Comparison of ENCODE assay signal across 8 cellular contexts in genomic region chr22:36333632-36334031, GRCh38. TPM values are rescaled to one million over a fixed set of nuclear protein-coding genes. Genes with fewer than 3 reads are reported as not detected.
DNase-seq lines count a peak whose midpoint lies in the region; ATAC-seq, FAIRE-seq and TF ChIP-seq lines count a peak whose summit lies in the region.

No MANE protein-coding gene starts in this region.

- no peak for DNase-seq in CD4-positive, alpha-beta memory T cell
- DNase-seq in OCI-LY7 (ENCODE audit: low spot score) (no peak), MV-4-11 (lab: John Stamatoyannopoulos, UW) (no peak), amniotic stem cell (lab: John Stamatoyannopoulos, UW) (no peak), GM19239 (ENCODE audit: insufficient read length, low spot score) (no peak)
- no peak for DNase-seq in effector memory CD8-positive, alpha-beta T cell

- CTCF ChIA-PET in CD4-positive, alpha-beta memory T cell (lab: Charles Lee; ENCODE audit: partially characterized antibody), result interaction anchor here (1.2 to 5.6 kb wide), 14 partner anchors 10 to 137 kb away, joined by 3 to 54 read pairs (median 6); partner anchors contain the start of gene MYH9
- CTCF ChIA-PET in OCI-LY7 (lab: Charles Lee; ENCODE audit: unreplicated experiment), result interaction anchor here (0.6 to 1.2 kb wide), 2 partner anchors 32 to 535 kb away, joined by 3 to 4 read pairs; no protein-coding TSS in a partner anchor

- peak overlapping the region; percentile 3 to 94 (median 86) for H3K4me3 Mint-ChIP-seq in CD4-positive, alpha-beta memory T cell
- peak overlapping the region; percentile 87 to 92 for H3K4me3 Mint-ChIP-seq in effector memory CD8-positive, alpha-beta T cell

- no peak for ATAC-seq in effector memory CD8-positive, alpha-beta T cell (replicated peaks)
- ATAC-seq in GM18505 (IDR thresholded peaks at IDR 0.05; ENCODE audit: unreplicated experiment), result no peak

- H3K27ac Mint-ChIP-seq in CD4-positive, alpha-beta memory T cell, result peak overlapping the region; percentile 94 to 99 (median 98)
- peak overlapping the region; percentile 96 to 99 for H3K27ac Mint-ChIP-seq in effector memory CD8-positive, alpha-beta T cell

- POLR2A ChIA-PET in CD4-positive, alpha-beta memory T cell (lab: Charles Lee; ENCODE audit: partially characterized antibody), result interaction anchor here (1.1 to 59.9 kb wide), 14 partner anchors 11 to 195 kb away, joined by 3 to 2535 read pairs (median 14); partner anchors contain the start of genes APOL2, EIF3D, MYH9 and TXN2
- POLR2A ChIA-PET in OCI-LY7 (lab: Charles Lee), result no interaction called here

- no peaks in the 10 kb centered on the region for H3K9me3 ChIP-seq in CD4-positive, alpha-beta memory T cell (ENCODE audit: control insufficient read depth in 1 of 2, low read length in 2 of 2)
- no peaks in the 10 kb centered on the region for H3K9me3 ChIP-seq in OCI-LY7 (ENCODE audit: low read length)
- no peaks in the 10 kb centered on the region for H3K9me3 ChIP-seq in parathyroid adenoma (ENCODE audit: control insufficient read depth, low read length)

- intact Hi-C loops in CD4-positive, alpha-beta memory T cell (cut with micrococcal nuclease), result loop anchor here (2.0 to 5.0 kb wide), 5 partner anchors 15 to 121 kb away; no protein-coding TSS in a partner anchor
- intact Hi-C loops in OCI-LY7 (cut with micrococcal nuclease; ENCODE audit: unreplicated experiment), result no loop called here

- H3K4me2 ChIP-seq in OCI-LY7 (ENCODE audit: low read length) (peak overlapping the region; percentile 87), parathyroid adenoma (ENCODE audit: low read length) (peak overlapping the region; percentile 8)

- FAIRE-seq in GM19239 (lab: Jason Lieb, UNC), result no peak

- no peak for TF ChIP-seq POLR2A in GM18505 (IDR thresholded peaks at IDR 0.05; ENCODE audit: borderline replicate concordance, extremely low read depth, insufficient read depth, insufficient read length)

- BruUV-seq in OCI-LY7 (replicated peaks; lab: Mats Ljungman, UMichigan), result no TSS peak

- no peaks in the 10 kb centered on the region for H3K9me2 ChIP-seq in OCI-LY7 (ENCODE audit: insufficient read depth, low read length)

- H2AFZ ChIP-seq in OCI-LY7 (ENCODE audit: low read length) (no peak overlapping the region), parathyroid adenoma (no peak overlapping the region)

- H4K20me1 ChIP-seq in OCI-LY7 (ENCODE audit: insufficient read depth, low read length), result no peaks in the 10 kb centered on the region

- TF ChIP-seq CTCF in OCI-LY7 (conservative IDR thresholded peaks at IDR 0.05; ENCODE audit: low read length), result no peak
- no peak for TF ChIP-seq CTCF in parathyroid adenoma (IDR thresholded peaks at IDR 0.05)

- peak overlapping the region; percentile 84 for H3K27ac ChIP-seq in CD4-positive, alpha-beta memory T cell (ENCODE audit: low read depth, low read length)
- H3K27ac ChIP-seq in OCI-LY7 (ENCODE audit: low read depth, low read length, poor library complexity, severe bottlenecking) (peak overlapping the region; percentile 89), parathyroid adenoma (peak overlapping the region; percentile 47)

- peaks cover 0 to 7% (median 0%) of the 10 kb centered on the region in 8 donors for H3K9me3 Mint-ChIP-seq in CD4-positive, alpha-beta memory T cell
- no peaks in the 10 kb centered on the region for H3K9me3 Mint-ChIP-seq in effector memory CD8-positive, alpha-beta T cell

- no peaks in the 10 kb centered on the region for H3K27me3 ChIP-seq in CD4-positive, alpha-beta memory T cell (ENCODE audit: insufficient read depth, low read length)
- no peaks in the 10 kb centered on the region for H3K27me3 ChIP-seq in parathyroid adenoma (ENCODE audit: control insufficient read depth, insufficient read depth, low read length)

- peaks cover 42% of the 10 kb centered on the region for H3K36me3 ChIP-seq in CD4-positive, alpha-beta memory T cell (ENCODE audit: insufficient read depth, low read length)
- H3K36me3 ChIP-seq in OCI-LY7 (ENCODE audit: insufficient read depth, low read length) (peaks cover 84% of the 10 kb centered on the region), parathyroid adenoma (ENCODE audit: control insufficient read depth, insufficient read depth, low read length) (no peaks in the 10 kb centered on the region)

- peaks cover 84 to 99% (median 93%) of the 10 kb centered on the region in 4 donors for H3K4me1 Mint-ChIP-seq in CD4-positive, alpha-beta memory T cell
- H3K4me1 Mint-ChIP-seq in effector memory CD8-positive, alpha-beta T cell (ENCODE audit: low read depth in 2 of 2), result peaks cover 84 to 89% of the 10 kb centered on the region in 2 donors

- peak overlapping the region in 1 of 2 donors; percentile 53 for H3K4me3 ChIP-seq in CD4-positive, alpha-beta memory T cell (ENCODE audit: low read length in 2 of 2)
- H3K4me3 ChIP-seq in OCI-LY7 (ENCODE audit: low read depth, low read length, poor library complexity, severe bottlenecking) (no peak overlapping the region), parathyroid adenoma (ENCODE audit: low read depth, low read length) (no peak overlapping the region)

- H3K27me3 Mint-ChIP-seq in CD4-positive, alpha-beta memory T cell, result no peaks in the 10 kb centered on the region
- no peaks in the 10 kb centered on the region for H3K27me3 Mint-ChIP-seq in effector memory CD8-positive, alpha-beta T cell

- H3K36me3 Mint-ChIP-seq in CD4-positive, alpha-beta memory T cell, result peaks cover 51 to 90% of the 10 kb centered on the region in 2 donors
- H3K36me3 Mint-ChIP-seq in effector memory CD8-positive, alpha-beta T cell (ENCODE audit: insufficient read depth), result peaks cover 100% of the 10 kb centered on the region

- H3K9ac ChIP-seq in parathyroid adenoma, result no peak overlapping the region

- H3K79me2 ChIP-seq in OCI-LY7 (ENCODE audit: insufficient read depth, low read depth, low read length) (peaks cover 50% of the 10 kb centered on the region; the same call in 1 of the 2 replicates), parathyroid adenoma (peaks cover 16% of the 10 kb centered on the region)

- peaks cover 100% of the 10 kb centered on the region for H3K4me1 ChIP-seq in CD4-positive, alpha-beta memory T cell (ENCODE audit: insufficient read depth, low read length)
- H3K4me1 ChIP-seq in OCI-LY7 (ENCODE audit: insufficient read depth, low read length, poor library complexity, severe bottlenecking), result peaks cover 69% of the 10 kb centered on the region
- peaks cover 16% of the 10 kb centered on the region for H3K4me1 ChIP-seq in parathyroid adenoma

RNA-seq across cellular contexts. Expression of gene MYH9, which starts 54.1 kb away (rescaled TPM):
- total RNA-seq in CD4-positive, alpha-beta memory T cell, result 100 to 1,000 TPM; 717 to 734 TPM
- 100 to 1,000 TPM in 1 of 2 donors, 10 to 100 TPM in 1; 17.3 to 476 TPM for polyA plus RNA-seq in CD4-positive, alpha-beta memory T cell
- 112 and 133 TPM in 2 replicates for total RNA-seq in OCI-LY7 (2014; rRNA removed; shearing (Covaris generic))
- total RNA-seq in OCI-LY7 (2022), result 213 and 223 TPM in 2 replicates
